ENCODE assay signal across 14 cellular contexts in genomic region chr9:16344343-16344742, GRCh38.
DNase-seq lines count a peak whose midpoint lies in the region; ATAC-seq and TF ChIP-seq lines count a peak whose summit lies in the region.
"Had no signal": no experiment of that assay in that cellular context is flagged by ENCODE, and none has a peak within 500 bp of the region (broad histone marks: within the 10 kb centered on the region; RNA-seq: fewer than 3 reads in every experiment).

No MANE protein-coding gene starts in this region.

- no peak overlapping the region for H3K4me3 ChIP-seq in fibroblast of villous mesenchyme (ENCODE audit: low read depth, low read length)
- H3K4me3 ChIP-seq: Peyer's patch had no signal

- ATAC-seq in omental fat pad (ENCODE audit: low FRiP score), result peak; percentile 54
- ATAC-seq: HCT116 had no signal

- no peak for TF ChIP-seq CTCF in fibroblast of villous mesenchyme (IDR thresholded peaks at IDR 0.05; ENCODE audit: insufficient read depth, low read depth, low read length)
- TF ChIP-seq CTCF in omental fat pad (IDR thresholded peaks at IDR 0.05), result no peak

- DNase-seq in AG20443 (ENCODE audit: low spot score) (peak; percentile 87), RKO (ENCODE audit: low spot score) (peak; percentile 87), fibroblast of villous mesenchyme (ENCODE audit: low read depth) (peak; percentile 93), omental fat pad (ENCODE audit: low spot score) (no peak), NCI-H2081 (lab: John Stamatoyannopoulos, UW) (no peak), CD1c-positive myeloid dendritic cell (ENCODE audit: extremely low spot score) (no peak)
- no peak for DNase-seq in stimulated activated CD4-positive, alpha-beta T cell treated with anti-CD3 and anti-CD28 coated beads, Interleukin-4, amount 100 ng/mL, for 4 hours
- DNase-seq in activated CD4-positive, alpha-beta T cell treated with anti-CD3 and anti-CD28 coated beads for 48 hours, result no peak
- DNase-seq: activated CD4-positive, alpha-beta T cell treated with anti-CD3 and anti-CD28 coated beads, Interleukin-2, amount 10 ng/mL, durations not matched to agents 7 days and 5 days; activated naive CD8-positive, alpha-beta T cell treated with anti-CD3 and anti-CD28 coated beads for 36 hours; Calu3; nucleus accumbens; Peyer's patch had no signal

Comparison
In these comparisons a context has a peak if more than half of its experiments do, and no peak if none do; other contexts are left out.
1. DNase-seq: peak in AG20443 (single experiment), RKO (single experiment) and fibroblast of villous mesenchyme (single experiment); none in omental fat pad (single experiment), NCI-H2081 (0 of 2), stimulated activated CD4-positive, alpha-beta T cell treated with anti-CD3 and anti-CD28 coated beads, Interleukin-4, amount 100 ng/mL, for 4 hours (0 of 2), CD1c-positive myeloid dendritic cell (single experiment) and activated CD4-positive, alpha-beta T cell treated with anti-CD3 and anti-CD28 coated beads for 48 hours (single experiment).